13 cellular contexts compared by ENCODE assay signal in genomic region chr5:31921852-31922305, GRCh38.
A peak's percentile ranks its signal among the peaks of the same experiment; 100 is the strongest.
DNase-seq lines count a peak whose midpoint lies in the region; ATAC-seq and TF ChIP-seq lines count a peak whose summit lies in the region.
"Had no signal": no experiment of that assay in that cellular context is flagged by ENCODE, and none has a peak within 500 bp of the region (broad histone marks: within the 10 kb centered on the region; RNA-seq: fewer than 3 reads in every experiment).

No MANE protein-coding gene starts in this region.

- DNase-seq in HFFc6: peak; percentile 45
- DNase-seq in SK-MEL-5 (ENCODE audit: low read depth, low spot score): peak; percentile 97
- DNase-seq in fibroblast of peridontal ligament (ENCODE audit: extremely low read depth): peak; percentile 40
- no peak for DNase-seq in smooth muscle cell (lab: John Stamatoyannopoulos, UW; ENCODE audit: unreplicated experiment)
- no peak for DNase-seq in GM10266 (ENCODE audit: extremely low spot score)
- DNase-seq: activated naive CD4-positive, alpha-beta T cell treated with Interleukin-2 at 50 U/mL for 16 hours; CD4-positive, alpha-beta memory T cell; foreskin fibroblast; left cardiac atrium; NCI-H1092 treated with DMSO at 0.1 percent for 48 hours; nephron progenitor cell had no signal

- in situ Hi-C loops in SK-MEL-5 (cut with HindIII; ENCODE audit: low pct_unique_long_range_greater_than_20kb, low sequenced_read_pairs): loop anchor here (10.0 kb wide), 1 partner anchor 77 kb away; no protein-coding TSS in a partner anchor

- no peak overlapping the region for H3K27ac Mint-ChIP-seq in HFFc6
- H3K27ac Mint-ChIP-seq: CD4-positive, alpha-beta memory T cell; nephron progenitor cell had no signal

- H3K4me1 Mint-ChIP-seq in HFFc6 (ENCODE audit: low read depth): peaks cover 11% of the 10 kb centered on the region
- H3K4me1 Mint-ChIP-seq: CD4-positive, alpha-beta memory T cell had no signal

- H4K20me1 ChIP-seq in smooth muscle cell (ENCODE audit: low read depth): no peaks in the 10 kb centered on the region

- no peak overlapping the region for H3K9ac ChIP-seq in smooth muscle cell (ENCODE audit: low read depth)

- H3K79me2 ChIP-seq in smooth muscle cell (ENCODE audit: low read depth): no peaks in the 10 kb centered on the region

- H3K4me1 ChIP-seq in smooth muscle cell (ENCODE audit: low read depth): peaks cover 4% of the 10 kb centered on the region

- H3K9me3 ChIP-seq in smooth muscle cell (replicated peaks; ENCODE audit: low read depth): no peaks in the 10 kb centered on the region

- 50% methylated on average over 3 of the region's 3 CpGs for WGBS in smooth muscle cell (ENCODE audit: low lambda C conversion rate)

- H2AFZ ChIP-seq in smooth muscle cell (ENCODE audit: low read depth): no peak overlapping the region

- H3F3A ChIP-seq in smooth muscle cell (ENCODE audit: low read depth): no peaks in the 10 kb centered on the region

- H3K27me3 Mint-ChIP-seq in HFFc6 (ENCODE audit: insufficient read depth): peaks cover 26% of the 10 kb centered on the region

- ATAC-seq in HG03196 (IDR thresholded peaks at IDR 0.05; ENCODE audit: unreplicated experiment) (no peak), GM19395 (IDR thresholded peaks at IDR 0.05; ENCODE audit: unreplicated experiment) (no peak)
- ATAC-seq: left cardiac atrium had no signal

- H3K36me3 ChIP-seq in smooth muscle cell (ENCODE audit: low read depth): no peaks in the 10 kb centered on the region

- peak overlapping the region; percentile 69 for H3K27ac ChIP-seq in smooth muscle cell (ENCODE audit: low read depth)

- no peaks in the 10 kb centered on the region for H3K36me3 Mint-ChIP-seq in HFFc6 (ENCODE audit: low read depth)
- H3K36me3 Mint-ChIP-seq: CD4-positive, alpha-beta memory T cell had no signal

- no peak overlapping the region for H3K4me3 ChIP-seq in smooth muscle cell

- H3K27me3 ChIP-seq in smooth muscle cell (ENCODE audit: low read depth): no peaks in the 10 kb centered on the region

- no peak overlapping the region for H3K4me3 Mint-ChIP-seq in HFFc6
- H3K4me3 Mint-ChIP-seq: CD4-positive, alpha-beta memory T cell; nephron progenitor cell had no signal

- peak overlapping the region; percentile 57 for H3K4me2 ChIP-seq in smooth muscle cell

- no peak for TF ChIP-seq CTCF in HFFc6 (IDR thresholded peaks at IDR 0.05)
- no peak for TF ChIP-seq CTCF in smooth muscle cell (IDR thresholded peaks at IDR 0.05; ENCODE audit: borderline replicate concordance, insufficient read depth, poor library complexity, severe bottlenecking)
- no peak for TF ChIP-seq CTCF in GM10266 (IDR thresholded peaks at IDR 0.05; ENCODE audit: control insufficient read depth, insufficient read depth, low read depth, missing control alignments)

- no peaks in the 10 kb centered on the region for H3K9me3 Mint-ChIP-seq in HFFc6
- H3K9me3 Mint-ChIP-seq: nephron progenitor cell had no signal

Comparison
In these comparisons a context has a peak if more than half of its experiments do, and no peak if none do; other contexts are left out.
1. DNase-seq: peak in HFFc6 (single experiment), SK-MEL-5 (single experiment) and fibroblast of peridontal ligament (single experiment); none in smooth muscle cell (single experiment) and GM10266 (single experiment).